In the genomic region with DNA sequence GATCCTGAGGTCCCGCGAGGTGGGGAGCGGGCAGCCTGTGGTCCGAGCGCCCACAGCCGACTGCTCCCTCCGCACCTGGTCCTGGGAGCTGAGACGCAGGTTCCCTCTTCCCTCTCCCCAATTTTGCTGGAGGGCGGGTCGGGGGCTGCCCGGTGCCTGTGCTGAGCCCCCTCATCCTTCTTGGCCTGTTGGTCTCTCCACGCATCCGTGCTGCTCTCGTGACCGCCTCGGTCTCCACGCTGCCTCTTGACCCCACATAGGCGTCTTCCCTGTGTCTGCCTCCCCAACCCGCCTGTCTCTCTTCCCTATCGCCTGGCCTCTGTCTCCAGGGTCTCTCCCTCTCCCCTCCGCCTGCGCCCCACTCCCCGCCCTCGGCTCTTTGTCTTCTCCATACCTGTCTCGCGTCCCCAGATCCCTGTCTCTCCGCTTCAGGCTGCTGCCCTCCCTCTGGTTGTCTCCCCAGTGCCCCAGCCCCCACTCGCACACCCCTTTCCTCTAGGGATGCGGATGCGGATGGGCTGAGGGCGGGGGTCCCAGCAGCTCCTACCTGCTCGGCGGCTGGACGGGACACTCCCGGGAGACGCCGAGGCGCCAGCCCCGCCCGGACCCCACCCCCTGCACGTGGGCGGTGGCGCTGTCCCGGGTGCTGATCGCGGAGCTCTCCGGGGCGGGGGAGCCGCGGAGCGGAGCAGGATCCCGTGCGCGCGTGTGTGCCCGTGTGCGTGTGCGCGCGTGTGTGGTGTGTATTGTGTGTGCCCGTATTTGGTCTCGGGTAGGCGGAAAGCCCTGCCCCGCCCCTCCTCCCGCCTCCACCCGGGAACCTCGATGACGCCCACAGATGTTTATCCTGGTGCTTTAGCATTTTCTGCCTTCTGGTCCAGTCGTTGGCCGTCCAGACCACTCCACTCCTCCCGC, we compare ENCODE assay signal across 1 cellular context.
A peak's percentile ranks its signal among the peaks of the same experiment; 100 is the strongest.
TF ChIP-seq lines count a peak whose summit lies in the region.

A gene (minus strand): TSS at position 720 of the 915 bp plus-strand sequence. CDS start 1,248 bp downstream, outside the sequence.

TF ChIP-seq in K562, 482 proteins besides CTCF, POLR2A, EP300 and RAD21 (continued from another document and continues in another):
- TF ChIP-seq, protein P1, sequence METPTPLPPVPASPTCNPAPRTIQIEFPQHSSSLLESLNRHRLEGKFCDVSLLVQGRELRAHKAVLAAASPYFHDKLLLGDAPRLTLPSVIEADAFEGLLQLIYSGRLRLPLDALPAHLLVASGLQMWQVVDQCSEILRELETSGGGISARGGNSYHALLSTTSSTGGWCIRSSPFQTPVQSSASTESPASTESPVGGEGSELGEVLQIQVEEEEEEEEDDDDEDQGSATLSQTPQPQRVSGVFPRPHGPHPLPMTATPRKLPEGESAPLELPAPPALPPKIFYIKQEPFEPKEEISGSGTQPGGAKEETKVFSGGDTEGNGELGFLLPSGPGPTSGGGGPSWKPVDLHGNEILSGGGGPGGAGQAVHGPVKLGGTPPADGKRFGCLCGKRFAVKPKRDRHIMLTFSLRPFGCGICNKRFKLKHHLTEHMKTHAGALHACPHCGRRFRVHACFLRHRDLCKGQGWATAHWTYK (CRISPR knock-in tag; IDR thresholded peaks at IDR 0.05), result no peak
- no peak for TF ChIP-seq CC2D1A (IDR thresholded peaks at IDR 0.05)
- TF ChIP-seq ZBTB1 (CRISPR knock-in tag; IDR thresholded peaks at IDR 0.05; ENCODE audit: borderline replicate concordance, low read depth), result no peak
- TF ChIP-seq MEF2A (IDR thresholded peaks at IDR 0.05; ENCODE audit: control insufficient read depth, low read depth, low read length), result no peak
- no peak for TF ChIP-seq ARNT (IDR thresholded peaks at IDR 0.05)
- TF ChIP-seq PHF20 (IDR thresholded peaks at IDR 0.05; ENCODE audit: partially characterized antibody), result no peak
- TF ChIP-seq GATAD2B (IDR thresholded peaks at IDR 0.05; ENCODE audit: borderline replicate concordance), result no peak
- TF ChIP-seq, protein P2, sequence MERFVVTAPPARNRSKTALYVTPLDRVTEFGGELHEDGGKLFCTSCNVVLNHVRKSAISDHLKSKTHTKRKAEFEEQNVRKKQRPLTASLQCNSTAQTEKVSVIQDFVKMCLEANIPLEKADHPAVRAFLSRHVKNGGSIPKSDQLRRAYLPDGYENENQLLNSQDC (CRISPR knock-in tag; IDR thresholded peaks at IDR 0.05), result no peak
- TF ChIP-seq NR2C1 (IDR thresholded peaks at IDR 0.05), result no peak
- TF ChIP-seq NR2C1 (tag; IDR thresholded peaks at IDR 0.05), result no peak
- TF ChIP-seq, protein P3, sequence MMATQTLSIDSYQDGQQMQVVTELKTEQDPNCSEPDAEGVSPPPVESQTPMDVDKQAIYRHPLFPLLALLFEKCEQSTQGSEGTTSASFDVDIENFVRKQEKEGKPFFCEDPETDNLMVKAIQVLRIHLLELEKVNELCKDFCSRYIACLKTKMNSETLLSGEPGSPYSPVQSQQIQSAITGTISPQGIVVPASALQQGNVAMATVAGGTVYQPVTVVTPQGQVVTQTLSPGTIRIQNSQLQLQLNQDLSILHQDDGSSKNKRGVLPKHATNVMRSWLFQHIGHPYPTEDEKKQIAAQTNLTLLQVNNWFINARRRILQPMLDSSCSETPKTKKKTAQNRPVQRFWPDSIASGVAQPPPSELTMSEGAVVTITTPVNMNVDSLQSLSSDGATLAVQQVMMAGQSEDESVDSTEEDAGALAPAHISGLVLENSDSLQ (IDR thresholded peaks at IDR 0.05), result no peak
- TF ChIP-seq, protein P4, sequence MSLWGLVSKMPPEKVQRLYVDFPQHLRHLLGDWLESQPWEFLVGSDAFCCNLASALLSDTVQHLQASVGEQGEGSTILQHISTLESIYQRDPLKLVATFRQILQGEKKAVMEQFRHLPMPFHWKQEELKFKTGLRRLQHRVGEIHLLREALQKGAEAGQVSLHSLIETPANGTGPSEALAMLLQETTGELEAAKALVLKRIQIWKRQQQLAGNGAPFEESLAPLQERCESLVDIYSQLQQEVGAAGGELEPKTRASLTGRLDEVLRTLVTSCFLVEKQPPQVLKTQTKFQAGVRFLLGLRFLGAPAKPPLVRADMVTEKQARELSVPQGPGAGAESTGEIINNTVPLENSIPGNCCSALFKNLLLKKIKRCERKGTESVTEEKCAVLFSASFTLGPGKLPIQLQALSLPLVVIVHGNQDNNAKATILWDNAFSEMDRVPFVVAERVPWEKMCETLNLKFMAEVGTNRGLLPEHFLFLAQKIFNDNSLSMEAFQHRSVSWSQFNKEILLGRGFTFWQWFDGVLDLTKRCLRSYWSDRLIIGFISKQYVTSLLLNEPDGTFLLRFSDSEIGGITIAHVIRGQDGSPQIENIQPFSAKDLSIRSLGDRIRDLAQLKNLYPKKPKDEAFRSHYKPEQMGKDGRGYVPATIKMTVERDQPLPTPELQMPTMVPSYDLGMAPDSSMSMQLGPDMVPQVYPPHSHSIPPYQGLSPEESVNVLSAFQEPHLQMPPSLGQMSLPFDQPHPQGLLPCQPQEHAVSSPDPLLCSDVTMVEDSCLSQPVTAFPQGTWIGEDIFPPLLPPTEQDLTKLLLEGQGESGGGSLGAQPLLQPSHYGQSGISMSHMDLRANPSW (CRISPR knock-in tag; IDR thresholded peaks at IDR 0.05), result no peak
- TF ChIP-seq ZNF184 (CRISPR knock-in tag; IDR thresholded peaks at IDR 0.05), result no peak
- TF ChIP-seq, protein P5, sequence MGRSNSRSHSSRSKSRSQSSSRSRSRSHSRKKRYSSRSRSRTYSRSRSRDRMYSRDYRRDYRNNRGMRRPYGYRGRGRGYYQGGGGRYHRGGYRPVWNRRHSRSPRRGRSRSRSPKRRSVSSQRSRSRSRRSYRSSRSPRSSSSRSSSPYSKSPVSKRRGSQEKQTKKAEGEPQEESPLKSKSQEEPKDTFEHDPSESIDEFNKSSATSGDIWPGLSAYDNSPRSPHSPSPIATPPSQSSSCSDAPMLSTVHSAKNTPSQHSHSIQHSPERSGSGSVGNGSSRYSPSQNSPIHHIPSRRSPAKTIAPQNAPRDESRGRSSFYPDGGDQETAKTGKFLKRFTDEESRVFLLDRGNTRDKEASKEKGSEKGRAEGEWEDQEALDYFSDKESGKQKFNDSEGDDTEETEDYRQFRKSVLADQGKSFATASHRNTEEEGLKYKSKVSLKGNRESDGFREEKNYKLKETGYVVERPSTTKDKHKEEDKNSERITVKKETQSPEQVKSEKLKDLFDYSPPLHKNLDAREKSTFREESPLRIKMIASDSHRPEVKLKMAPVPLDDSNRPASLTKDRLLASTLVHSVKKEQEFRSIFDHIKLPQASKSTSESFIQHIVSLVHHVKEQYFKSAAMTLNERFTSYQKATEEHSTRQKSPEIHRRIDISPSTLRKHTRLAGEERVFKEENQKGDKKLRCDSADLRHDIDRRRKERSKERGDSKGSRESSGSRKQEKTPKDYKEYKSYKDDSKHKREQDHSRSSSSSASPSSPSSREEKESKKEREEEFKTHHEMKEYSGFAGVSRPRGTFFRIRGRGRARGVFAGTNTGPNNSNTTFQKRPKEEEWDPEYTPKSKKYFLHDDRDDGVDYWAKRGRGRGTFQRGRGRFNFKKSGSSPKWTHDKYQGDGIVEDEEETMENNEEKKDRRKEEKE (IDR thresholded peaks at IDR 0.05; ENCODE audit: borderline replicate concordance in 1 of 2, control insufficient read depth in 1 of 2, low read depth in 2 of 2, low read length in 1 of 2), result no peak
- no peak for TF ChIP-seq HNRNPH1 (optimal IDR thresholded peaks at IDR 0.05; ENCODE audit: low read depth, low read length)
- TF ChIP-seq FOXA3 (CRISPR knock-in tag; conservative IDR thresholded peaks at IDR 0.05 in 1 of 2, IDR thresholded peaks at IDR 0.05 in 1 of 2), result no peak
- no peak for TF ChIP-seq KLF6 (CRISPR knock-in tag; IDR thresholded peaks at IDR 0.05; ENCODE audit: borderline replicate concordance)
- no peak for TF ChIP-seq ZSCAN32 (CRISPR knock-in tag; IDR thresholded peaks at IDR 0.05)
- TF ChIP-seq KDM1A (IDR thresholded peaks at IDR 0.05), result no peak
- TF ChIP-seq SIRT6 (IDR thresholded peaks at IDR 0.05; ENCODE audit: low read depth, low read length), result no peak
- TF ChIP-seq RBM22 (IDR thresholded peaks at IDR 0.05; ENCODE audit: low read depth, low read length, poor library complexity, severe bottlenecking), result no peak
- peak; percentile 99 for TF ChIP-seq SAP30 (IDR thresholded peaks at IDR 0.05; ENCODE audit: borderline replicate concordance, insufficient read depth, low read depth, low read length, poor library complexity, severe bottlenecking)
- TF ChIP-seq, protein P6, sequence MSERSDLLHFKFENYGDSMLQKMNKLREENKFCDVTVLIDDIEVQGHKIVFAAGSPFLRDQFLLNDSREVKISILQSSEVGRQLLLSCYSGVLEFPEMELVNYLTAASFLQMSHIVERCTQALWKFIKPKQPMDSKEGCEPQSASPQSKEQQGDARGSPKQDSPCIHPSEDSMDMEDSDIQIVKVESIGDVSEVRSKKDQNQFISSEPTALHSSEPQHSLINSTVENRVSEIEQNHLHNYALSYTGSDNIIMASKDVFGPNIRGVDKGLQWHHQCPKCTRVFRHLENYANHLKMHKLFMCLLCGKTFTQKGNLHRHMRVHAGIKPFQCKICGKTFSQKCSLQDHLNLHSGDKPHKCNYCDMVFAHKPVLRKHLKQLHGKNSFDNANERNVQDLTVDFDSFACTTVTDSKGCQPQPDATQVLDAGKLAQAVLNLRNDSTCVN (CRISPR knock-in tag; IDR thresholded peaks at IDR 0.05), result no peak
- TF ChIP-seq, protein P7, sequence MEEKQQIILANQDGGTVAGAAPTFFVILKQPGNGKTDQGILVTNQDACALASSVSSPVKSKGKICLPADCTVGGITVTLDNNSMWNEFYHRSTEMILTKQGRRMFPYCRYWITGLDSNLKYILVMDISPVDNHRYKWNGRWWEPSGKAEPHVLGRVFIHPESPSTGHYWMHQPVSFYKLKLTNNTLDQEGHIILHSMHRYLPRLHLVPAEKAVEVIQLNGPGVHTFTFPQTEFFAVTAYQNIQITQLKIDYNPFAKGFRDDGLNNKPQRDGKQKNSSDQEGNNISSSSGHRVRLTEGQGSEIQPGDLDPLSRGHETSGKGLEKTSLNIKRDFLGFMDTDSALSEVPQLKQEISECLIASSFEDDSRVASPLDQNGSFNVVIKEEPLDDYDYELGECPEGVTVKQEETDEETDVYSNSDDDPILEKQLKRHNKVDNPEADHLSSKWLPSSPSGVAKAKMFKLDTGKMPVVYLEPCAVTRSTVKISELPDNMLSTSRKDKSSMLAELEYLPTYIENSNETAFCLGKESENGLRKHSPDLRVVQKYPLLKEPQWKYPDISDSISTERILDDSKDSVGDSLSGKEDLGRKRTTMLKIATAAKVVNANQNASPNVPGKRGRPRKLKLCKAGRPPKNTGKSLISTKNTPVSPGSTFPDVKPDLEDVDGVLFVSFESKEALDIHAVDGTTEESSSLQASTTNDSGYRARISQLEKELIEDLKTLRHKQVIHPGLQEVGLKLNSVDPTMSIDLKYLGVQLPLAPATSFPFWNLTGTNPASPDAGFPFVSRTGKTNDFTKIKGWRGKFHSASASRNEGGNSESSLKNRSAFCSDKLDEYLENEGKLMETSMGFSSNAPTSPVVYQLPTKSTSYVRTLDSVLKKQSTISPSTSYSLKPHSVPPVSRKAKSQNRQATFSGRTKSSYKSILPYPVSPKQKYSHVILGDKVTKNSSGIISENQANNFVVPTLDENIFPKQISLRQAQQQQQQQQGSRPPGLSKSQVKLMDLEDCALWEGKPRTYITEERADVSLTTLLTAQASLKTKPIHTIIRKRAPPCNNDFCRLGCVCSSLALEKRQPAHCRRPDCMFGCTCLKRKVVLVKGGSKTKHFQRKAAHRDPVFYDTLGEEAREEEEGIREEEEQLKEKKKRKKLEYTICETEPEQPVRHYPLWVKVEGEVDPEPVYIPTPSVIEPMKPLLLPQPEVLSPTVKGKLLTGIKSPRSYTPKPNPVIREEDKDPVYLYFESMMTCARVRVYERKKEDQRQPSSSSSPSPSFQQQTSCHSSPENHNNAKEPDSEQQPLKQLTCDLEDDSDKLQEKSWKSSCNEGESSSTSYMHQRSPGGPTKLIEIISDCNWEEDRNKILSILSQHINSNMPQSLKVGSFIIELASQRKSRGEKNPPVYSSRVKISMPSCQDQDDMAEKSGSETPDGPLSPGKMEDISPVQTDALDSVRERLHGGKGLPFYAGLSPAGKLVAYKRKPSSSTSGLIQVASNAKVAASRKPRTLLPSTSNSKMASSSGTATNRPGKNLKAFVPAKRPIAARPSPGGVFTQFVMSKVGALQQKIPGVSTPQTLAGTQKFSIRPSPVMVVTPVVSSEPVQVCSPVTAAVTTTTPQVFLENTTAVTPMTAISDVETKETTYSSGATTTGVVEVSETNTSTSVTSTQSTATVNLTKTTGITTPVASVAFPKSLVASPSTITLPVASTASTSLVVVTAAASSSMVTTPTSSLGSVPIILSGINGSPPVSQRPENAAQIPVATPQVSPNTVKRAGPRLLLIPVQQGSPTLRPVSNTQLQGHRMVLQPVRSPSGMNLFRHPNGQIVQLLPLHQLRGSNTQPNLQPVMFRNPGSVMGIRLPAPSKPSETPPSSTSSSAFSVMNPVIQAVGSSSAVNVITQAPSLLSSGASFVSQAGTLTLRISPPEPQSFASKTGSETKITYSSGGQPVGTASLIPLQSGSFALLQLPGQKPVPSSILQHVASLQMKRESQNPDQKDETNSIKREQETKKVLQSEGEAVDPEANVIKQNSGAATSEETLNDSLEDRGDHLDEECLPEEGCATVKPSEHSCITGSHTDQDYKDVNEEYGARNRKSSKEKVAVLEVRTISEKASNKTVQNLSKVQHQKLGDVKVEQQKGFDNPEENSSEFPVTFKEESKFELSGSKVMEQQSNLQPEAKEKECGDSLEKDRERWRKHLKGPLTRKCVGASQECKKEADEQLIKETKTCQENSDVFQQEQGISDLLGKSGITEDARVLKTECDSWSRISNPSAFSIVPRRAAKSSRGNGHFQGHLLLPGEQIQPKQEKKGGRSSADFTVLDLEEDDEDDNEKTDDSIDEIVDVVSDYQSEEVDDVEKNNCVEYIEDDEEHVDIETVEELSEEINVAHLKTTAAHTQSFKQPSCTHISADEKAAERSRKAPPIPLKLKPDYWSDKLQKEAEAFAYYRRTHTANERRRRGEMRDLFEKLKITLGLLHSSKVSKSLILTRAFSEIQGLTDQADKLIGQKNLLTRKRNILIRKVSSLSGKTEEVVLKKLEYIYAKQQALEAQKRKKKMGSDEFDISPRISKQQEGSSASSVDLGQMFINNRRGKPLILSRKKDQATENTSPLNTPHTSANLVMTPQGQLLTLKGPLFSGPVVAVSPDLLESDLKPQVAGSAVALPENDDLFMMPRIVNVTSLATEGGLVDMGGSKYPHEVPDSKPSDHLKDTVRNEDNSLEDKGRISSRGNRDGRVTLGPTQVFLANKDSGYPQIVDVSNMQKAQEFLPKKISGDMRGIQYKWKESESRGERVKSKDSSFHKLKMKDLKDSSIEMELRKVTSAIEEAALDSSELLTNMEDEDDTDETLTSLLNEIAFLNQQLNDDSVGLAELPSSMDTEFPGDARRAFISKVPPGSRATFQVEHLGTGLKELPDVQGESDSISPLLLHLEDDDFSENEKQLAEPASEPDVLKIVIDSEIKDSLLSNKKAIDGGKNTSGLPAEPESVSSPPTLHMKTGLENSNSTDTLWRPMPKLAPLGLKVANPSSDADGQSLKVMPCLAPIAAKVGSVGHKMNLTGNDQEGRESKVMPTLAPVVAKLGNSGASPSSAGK (IDR thresholded peaks at IDR 0.05), result no peak
